In genomic region chr12:75438052-75438754, GRCh38 we compare ENCODE assay signal across 18 cellular contexts. TPM values are rescaled to one million over a fixed set of nuclear protein-coding genes. Genes with fewer than 3 reads are reported as not detected.
DNase-seq lines count a peak whose midpoint lies in the region; ATAC-seq, FAIRE-seq and TF ChIP-seq lines count a peak whose summit lies in the region.
"Had no signal": no experiment of that assay in that cellular context is flagged by ENCODE, and none has a peak within 500 bp of the region (broad histone marks: within the 10 kb centered on the region; RNA-seq: fewer than 3 reads in every experiment).

No MANE protein-coding gene starts in this region.

- peaks cover 31% of the 10 kb centered on the region for H3K27me3 Mint-ChIP-seq in activated naive CD4-positive, alpha-beta T cell treated with anti-CD3 and anti-CD28 coated beads, Interleukin-2, amount 10 ng/mL, durations not matched to agents 7 days and 5 days

- H3K27ac Mint-ChIP-seq in activated naive CD4-positive, alpha-beta T cell treated with anti-CD3 and anti-CD28 coated beads, Interleukin-2, amount 10 ng/mL, durations not matched to agents 7 days and 5 days = no peak overlapping the region
- H3K27ac Mint-ChIP-seq: activated naive CD4-positive, alpha-beta T cell treated with anti-CD3 and anti-CD28 coated beads, Interleukin-2, amount 50 U/mL, for 24 hours; stimulated activated naive CD8-positive, alpha-beta T cell treated with anti-CD3 and anti-CD28 coated beads, Interleukin-15, Interleukin-2, amounts not matched to agents 100 ng/mL and 50 ng/mL, for 24 hours had no signal

- no peaks in the 10 kb centered on the region for H3K79me2 ChIP-seq in osteoblast (ENCODE audit: insufficient read depth, low read length)

- CTCF ChIA-PET in activated naive CD4-positive, alpha-beta T cell treated with anti-CD3 and anti-CD28 coated beads, Interleukin-2, amount 10 ng/mL, durations not matched to agents 7 days and 5 days (lab: Charles Lee) = interaction anchor here (0.9 to 2.7 kb wide), 5 partner anchors 22 to 66 kb away, joined by 3 to 27 read pairs (median 4); partner anchors contain the start of gene GLIPR1

- H3K9me3 ChIP-seq in osteoblast (ENCODE audit: low read depth, low read length) = no peaks in the 10 kb centered on the region
- H3K9me3 ChIP-seq: gastrocnemius medialis had no signal

- no peaks in the 10 kb centered on the region for H3K36me3 ChIP-seq in osteoblast (ENCODE audit: insufficient read depth, low read length)
- H3K36me3 ChIP-seq: gastrocnemius medialis had no signal

- H3K27me3 ChIP-seq in osteoblast (ENCODE audit: insufficient read depth, low read length) = no peaks in the 10 kb centered on the region
- H3K27me3 ChIP-seq: gastrocnemius medialis had no signal

- no peak overlapping the region for H3K27ac ChIP-seq in osteoblast (ENCODE audit: low read depth, low read length)
- H3K27ac ChIP-seq: gastrocnemius medialis had no signal

- H2AFZ ChIP-seq in osteoblast (ENCODE audit: low read length) = no peak overlapping the region

- peaks cover 15% of the 10 kb centered on the region for H3K4me1 ChIP-seq in osteoblast (ENCODE audit: insufficient read depth, low read length)
- H3K4me1 ChIP-seq: gastrocnemius medialis had no signal

- FAIRE-seq in H54 (lab: Jason Lieb, UNC) = no peak
- FAIRE-seq: endometrium, RCC 7860 had no signal

- peaks cover 19% of the 10 kb centered on the region for H3K4me1 Mint-ChIP-seq in activated naive CD4-positive, alpha-beta T cell treated with anti-CD3 and anti-CD28 coated beads, Interleukin-2, amount 10 ng/mL, durations not matched to agents 7 days and 5 days
- H3K4me1 Mint-ChIP-seq: activated naive CD4-positive, alpha-beta T cell treated with anti-CD3 and anti-CD28 coated beads, Interleukin-2, amount 50 U/mL, for 24 hours had no signal

- TF ChIP-seq POLR2A in H54 (IDR thresholded peaks at IDR 0.05; ENCODE audit: low read depth, low read length) = no peak

- H3K9me3 Mint-ChIP-seq in activated naive CD4-positive, alpha-beta T cell treated with anti-CD3 and anti-CD28 coated beads, Interleukin-2, amount 10 ng/mL, durations not matched to agents 7 days and 5 days = peaks cover 6% of the 10 kb centered on the region
- H3K9me3 Mint-ChIP-seq: stimulated activated naive CD8-positive, alpha-beta T cell treated with anti-CD3 and anti-CD28 coated beads, Interleukin-15, Interleukin-2, amounts not matched to agents 100 ng/mL and 50 ng/mL, for 24 hours had no signal

- no peak overlapping the region for H3K4me2 ChIP-seq in osteoblast (ENCODE audit: insufficient read depth, low read length)

- H4K20me1 ChIP-seq in osteoblast (ENCODE audit: insufficient read depth, low read length) = no peaks in the 10 kb centered on the region

- no peak for TF ChIP-seq CTCF in osteoblast (IDR thresholded peaks at IDR 0.05; ENCODE audit: extremely low read depth, low read depth, low read length)

- H3K4me3 ChIP-seq in osteoblast (ENCODE audit: insufficient read depth, low read length) = no peak overlapping the region
- H3K4me3 ChIP-seq: gastrocnemius medialis had no signal

- no peaks in the 10 kb centered on the region for H3K36me3 Mint-ChIP-seq in activated naive CD4-positive, alpha-beta T cell treated with anti-CD3 and anti-CD28 coated beads, Interleukin-2, amount 10 ng/mL, durations not matched to agents 7 days and 5 days

- no peak for ATAC-seq in GM21367 (IDR thresholded peaks at IDR 0.05; ENCODE audit: unreplicated experiment)
- ATAC-seq: gastrocnemius medialis had no signal

- H3K4me3 Mint-ChIP-seq in activated naive CD4-positive, alpha-beta T cell treated with anti-CD3 and anti-CD28 coated beads, Interleukin-2, amount 10 ng/mL, durations not matched to agents 7 days and 5 days = no peak overlapping the region
- H3K4me3 Mint-ChIP-seq: activated naive CD4-positive, alpha-beta T cell treated with anti-CD3 and anti-CD28 coated beads, Interleukin-2, amount 50 U/mL, for 24 hours; H9; immature natural killer cell; stimulated activated naive CD8-positive, alpha-beta T cell treated with anti-CD3 and anti-CD28 coated beads, Interleukin-15, Interleukin-2, amounts not matched to agents 100 ng/mL and 50 ng/mL, for 24 hours had no signal

- peak; percentile 66 for DNase-seq in activated naive CD4-positive, alpha-beta T cell treated with anti-CD3 and anti-CD28 coated beads, Interleukin-2, amount 10 ng/mL, durations not matched to agents 7 days and 5 days
- no peak for DNase-seq in activated naive CD4-positive, alpha-beta T cell treated with Interleukin-2 at 50 U/mL for 16 hours
- DNase-seq in NCI-H226 (peak; percentile 37), osteoblast (ENCODE audit: insufficient read length, low spot score, missing footprints) (peak; percentile 11), H54 (ENCODE audit: insufficient read length, low spot score) (no peak), NCI-H510A (lab: John Stamatoyannopoulos, UW) (no peak)
- DNase-seq in activated effector memory CD4-positive, alpha-beta T cell treated with Interleukin-2 at 50 U/mL for 16 hours = peak; percentile 25
- DNase-seq: gastrocnemius medialis, H9, NCI-H187, NCI-H526 had no signal

RNA-seq across cellular contexts. Expression of gene GLIPR1, which starts 42.4 kb away (rescaled TPM):
- total RNA-seq in osteoblast = 83.2 and 89.3 TPM in 2 replicates

RNA-seq across cellular contexts. Expression of gene GLIPR1L2, which starts 47.3 kb away (rescaled TPM):
- total RNA-seq in osteoblast = 0.29 and 0.36 TPM in 2 replicates
- total RNA-seq: T-helper 1 cell treated with Interleukin-12 subunit alpha and Interleukin-12 subunit beta and Interleukin-4 antibody, amounts not matched to agents 30 ng/mL and 1 ng/mL, for 36 hours had no signal

Comparison
In these comparisons a context has a peak if more than half of its experiments do, and no peak if none do; other contexts are left out.
1. DNase-seq: peak in activated naive CD4-positive, alpha-beta T cell treated with anti-CD3 and anti-CD28 coated beads, Interleukin-2, amount 10 ng/mL, durations not matched to agents 7 days and 5 days (single experiment), NCI-H226 (single experiment), activated effector memory CD4-positive, alpha-beta T cell treated with Interleukin-2 at 50 U/mL for 16 hours (single experiment) and osteoblast (single experiment); none in activated naive CD4-positive, alpha-beta T cell treated with Interleukin-2 at 50 U/mL for 16 hours (single experiment), H54 (single experiment) and NCI-H510A (single experiment).